In genomic region chr14:64541261-64541970, GRCh38 we compare ENCODE assay signal across 8 cellular contexts. TPM values are rescaled to one million over a fixed set of nuclear protein-coding genes. Genes with fewer than 3 reads are reported as not detected.
DNase-seq lines count a peak whose midpoint lies in the region; ATAC-seq, FAIRE-seq and TF ChIP-seq lines count a peak whose summit lies in the region.

No MANE protein-coding gene starts in this region.

- H3K27me3 Mint-ChIP-seq in memory B cell: no peaks in the 10 kb centered on the region

- H3K27ac Mint-ChIP-seq in memory B cell: peak overlapping the region; percentile 92

- H3K9me3 ChIP-seq in A549 (peaks cover 11% of the 10 kb centered on the region; the same call in 2 of the 3 replicates), IMR-90 (ENCODE audit: control insufficient read depth, insufficient read depth, low read length) (peaks cover 11% of the 10 kb centered on the region), mammary epithelial cell (replicated peaks; ENCODE audit: insufficient read depth, low read length) (peaks cover 16% of the 10 kb centered on the region)

- TF ChIP-seq POLR2A in A549 (IDR thresholded peaks at IDR 0.05; ENCODE audit: low read length) (peak; percentile 7; the same call in 1 of the 2 replicates), IMR-90 (IDR thresholded peaks at IDR 0.05; ENCODE audit: low read depth, low read length) (no peak)

- H3K27ac ChIP-seq in A549 (peak overlapping the region in 1 of 2 experiments; percentile 86; a peak in 3 of 6 replicates), IMR-90 (ENCODE audit: insufficient read depth, low read length) (no peak overlapping the region), mammary epithelial cell (ENCODE audit: insufficient read depth, low read depth, low read length) (no peak overlapping the region)

- intact Hi-C loops in IMR-90 (cut with micrococcal nuclease) (loop anchor here (2.0 to 5.0 kb wide), 3 partner anchors 71 to 103 kb away; no protein-coding TSS in a partner anchor), mammary epithelial cell (cut with micrococcal nuclease) (loop anchor here (5.0 kb wide), 1 partner anchor 361 kb away; no protein-coding TSS in a partner anchor)

- H2BK20ac ChIP-seq in IMR-90 (ENCODE audit: low read depth, low read length): no peak overlapping the region

- peaks cover 15 to 27% of the 10 kb centered on the region in 2 experiments; a peak in 3 of 4 replicates for H3K79me1 ChIP-seq in IMR-90 (ENCODE audit: low read depth in 1 of 2, low read length in 2 of 2)

- H4K20me1 ChIP-seq in IMR-90 (ENCODE audit: insufficient read depth, low read length): no peaks in the 10 kb centered on the region; the same call in none of the 2 replicates
- H4K20me1 ChIP-seq in mammary epithelial cell (ENCODE audit: insufficient read depth, low read length): no peaks in the 10 kb centered on the region

- H2AK5ac ChIP-seq in IMR-90 (ENCODE audit: low read depth, low read length): peak overlapping the region; percentile 94

- no peak overlapping the region for H2BK5ac ChIP-seq in IMR-90 (ENCODE audit: low read depth, low read length, poor library complexity, severe bottlenecking)

- peaks cover 14% of the 10 kb centered on the region for H3K4me1 Mint-ChIP-seq in memory B cell

- no peak for TF ChIP-seq CTCF in A549 (IDR thresholded peaks at IDR 0.05)
- TF ChIP-seq CTCF in IMR-90 (conservative IDR thresholded peaks at IDR 0.05; ENCODE audit: low read depth, low read length): no peak
- TF ChIP-seq CTCF in mammary epithelial cell (conservative IDR thresholded peaks at IDR 0.05 in 1 of 2, IDR thresholded peaks at IDR 0.05 in 1 of 2; ENCODE audit: extremely low read depth in 1 of 2, insufficient read depth in 1 of 2, low read depth in 1 of 2, low read length in 2 of 2): no peak

- H3K23ac ChIP-seq in IMR-90 (ENCODE audit: low read depth, low read length): peak overlapping the region; percentile 94

- CTCF ChIA-PET in A549 (lab: Yijun Ruan, JAX) (interaction anchor here (0.9 to 12.4 kb wide), 10 partner anchors 10 to 453 kb away, joined by 3 to 182 read pairs (median 8); no protein-coding TSS in a partner anchor), IMR-90 (lab: Yijun Ruan, JAX) (interaction anchor here (1.8 kb wide), 1 partner anchor 95 kb away, joined by 13 read pairs; no protein-coding TSS in a partner anchor), mammary epithelial cell (lab: Charles Lee; ENCODE audit: low non-redundant PET) (no interaction called here)

- H2BK15ac ChIP-seq in IMR-90 (ENCODE audit: low read depth, low read length): no peak overlapping the region

- H3K4me2 ChIP-seq in A549 (peak overlapping the region; percentile 83), IMR-90 (ENCODE audit: low read depth, low read length) (peak overlapping the region; percentile 70), mammary epithelial cell (ENCODE audit: insufficient read depth, low read depth, low read length) (no peak overlapping the region)

- peak overlapping the region; percentile 17; the same call in 1 of the 2 replicates for H4K91ac ChIP-seq in IMR-90 (ENCODE audit: insufficient read depth, low read depth, low read length)

- H3K27me3 ChIP-seq in IMR-90 (ENCODE audit: control insufficient read depth, insufficient read depth, low read length): no peaks in the 10 kb centered on the region
- peaks cover 10% of the 10 kb centered on the region for H3K27me3 ChIP-seq in mammary epithelial cell (ENCODE audit: insufficient read depth, low read length)

- dilution Hi-C loops in IMR-90 (cut with HindIII; ENCODE audit: low sequenced_read_pairs, unreplicated experiment) (no loop called here), mammary epithelial cell (cut with HindIII; ENCODE audit: low sequenced_read_pairs) (no loop called here)

- peaks cover 1% of the 10 kb centered on the region for H3K9me3 Mint-ChIP-seq in memory B cell

- H3K4me3 Mint-ChIP-seq in memory B cell: peak overlapping the region; percentile 97

- 0 out of 2 replicates have a peak overlapping the region, but pooled peaks have one; percentile 58 for H2BK120ac ChIP-seq in IMR-90 (ENCODE audit: low read depth, low read length)

- H3K9ac ChIP-seq in IMR-90 (ENCODE audit: low read depth, low read length) (no peak overlapping the region), mammary epithelial cell (ENCODE audit: insufficient read depth, low read length) (no peak overlapping the region)

- in situ Hi-C loops in IMR-90 (cut with MboI; ENCODE audit: low sequenced_read_pairs) (loop anchor here (5.0 to 25.0 kb wide), 2 partner anchors 91 to 371 kb away; partner anchors contain the start of gene CHURC1), mammary epithelial cell (cut with MboI; ENCODE audit: low sequenced_read_pairs in 2 of 2) (loop anchor here (10.0 kb wide), 1 partner anchor 93 kb away; no protein-coding TSS in a partner anchor)

- DNase-seq in A549 (ENCODE audit: low read depth in 1 of 2, low spot score in 1 of 2) (peak in 1 of 2 experiments; percentile 18), IMR-90 (no peak), mammary epithelial cell (no peak), memory B cell (ENCODE audit: low spot score in 2 of 2) (peak in 1 of 2 donors; percentile 19), HuH-7 (ENCODE audit: low spot score) (no peak)

- BruUV-seq in IMR-90 (replicated peaks; lab: Mats Ljungman, UMichigan) (no TSS peak), mammary epithelial cell (replicated peaks; lab: Mats Ljungman, UMichigan) (no TSS peak)

- TF ChIP-seq EP300 in A549 (IDR thresholded peaks at IDR 0.05): no peak

- H3K4ac ChIP-seq in IMR-90 (ENCODE audit: low read depth, low read length): peak overlapping the region; percentile 73; the same call in 1 of the 2 replicates

- H3K14ac ChIP-seq in IMR-90 (replicated peaks; ENCODE audit: low read depth, low read length): peak overlapping the region; percentile 82; the same call in 1 of the 2 replicates

- ATAC-seq in A549 (no peak), IMR-90 (ENCODE audit: low read depth) (no peak), memory B cell (ENCODE audit: low read depth) (no peak), HG03520 (IDR thresholded peaks at IDR 0.05; ENCODE audit: unreplicated experiment) (no peak), GM19328 (IDR thresholded peaks at IDR 0.05; ENCODE audit: unreplicated experiment) (no peak), GM21529 (IDR thresholded peaks at IDR 0.05; ENCODE audit: unreplicated experiment) (no peak)

- peak overlapping the region; percentile 16; the same call in 1 of the 2 replicates for H4K5ac ChIP-seq in IMR-90 (ENCODE audit: low read depth, low read length)

- no peaks in the 10 kb centered on the region for H3K79me2 ChIP-seq in mammary epithelial cell (ENCODE audit: insufficient read depth, low read length)

- H3K18ac ChIP-seq in IMR-90 (ENCODE audit: low read depth, low read length): no peak overlapping the region

- peaks cover 4% of the 10 kb centered on the region for H3K36me3 Mint-ChIP-seq in memory B cell

- H4K8ac ChIP-seq in IMR-90 (ENCODE audit: low read depth in 2 of 2, low read length in 2 of 2): peak overlapping the region; percentile 7 to 59; a peak in 2 of 4 replicates

- POLR2A ChIA-PET in A549 (lab: Yijun Ruan, JAX) (interaction anchor here (1.1 to 2.9 kb wide), 16 partner anchors 9 to 224 kb away, joined by 3 to 68 read pairs (median 16); partner anchors contain the start of genes PPP1R36, ZBTB1 and ZBTB25), IMR-90 (lab: Charles Lee; ENCODE audit: unreplicated experiment) (interaction anchor here (0.9 to 1.2 kb wide), 2 partner anchors 32 to 88 kb away, joined by 3 read pairs; no protein-coding TSS in a partner anchor)

- peaks cover 12% of the 10 kb centered on the region; the same call in 1 of the 2 replicates for H3K9me1 ChIP-seq in IMR-90 (ENCODE audit: insufficient read depth, low read length)

- no peak for FAIRE-seq in A549 (lab: Jason Lieb, UNC)

- TF ChIP-seq RAD21 in A549 (conservative IDR thresholded peaks at IDR 0.05 in 1 of 2, IDR thresholded peaks at IDR 0.05 in 1 of 2) (no peak), IMR-90 (IDR thresholded peaks at IDR 0.05; ENCODE audit: low read length) (no peak)

- H3K4me3 ChIP-seq in A549 (peak overlapping the region; percentile 50), IMR-90 (ENCODE audit: insufficient read depth, low read depth, low read length) (peak overlapping the region; percentile 67), mammary epithelial cell (replicated peaks in 1 of 3; ENCODE audit: insufficient read depth in 1 of 3, low read depth in 2 of 3, low read length in 3 of 3) (no peak overlapping the region)

- H2AFZ ChIP-seq in IMR-90 (replicated peaks; ENCODE audit: low read length, poor library complexity) (peak overlapping the region; percentile 91), mammary epithelial cell (ENCODE audit: low read depth, low read length) (peak overlapping the region; percentile 91)

- H3K36me3 ChIP-seq in IMR-90 (ENCODE audit: control insufficient read depth, insufficient read depth, low read length): no peaks in the 10 kb centered on the region
- H3K36me3 ChIP-seq in mammary epithelial cell (ENCODE audit: insufficient read depth, low read length): no peaks in the 10 kb centered on the region

- H2AK9ac ChIP-seq in IMR-90 (replicated peaks; ENCODE audit: low read depth, low read length, poor library complexity): peak overlapping the region; percentile 60

- H3K56ac ChIP-seq in IMR-90 (ENCODE audit: extremely low read depth, insufficient read depth, low read length): no peak overlapping the region

- WGBS in A549 (ENCODE audit: missing lambda C conversion rate): 97% methylated on average over 67 of the region's 73 CpGs
- 33% methylated on average over 62 of the region's 73 CpGs; no CpG with 5 or more reads in 1 of the 2 experiments for WGBS in IMR-90 (ENCODE audit: extremely low coverage in 2 of 2, insufficient read length in 1 of 2), 2 experiments
- WGBS in mammary epithelial cell (ENCODE audit: low coverage, missing lambda C conversion rate): 32% methylated on average over 20 of the region's 73 CpGs

- peaks cover 30% of the 10 kb centered on the region; the same call in 2 of the 3 replicates for H3K4me1 ChIP-seq in A549
- H3K4me1 ChIP-seq in IMR-90 (ENCODE audit: control insufficient read depth, insufficient read depth, low read length): no peaks in the 10 kb centered on the region; the same call in 1 of the 2 replicates
- H3K4me1 ChIP-seq in mammary epithelial cell (ENCODE audit: insufficient read depth, low read length): peaks cover 4% of the 10 kb centered on the region

RNA-seq across cellular contexts. Expression of gene HSPA2, which starts 0.9 kb away (rescaled TPM):
- polyA plus RNA-seq in A549 (2011; rRNA removed): 50.0 and 59.9 TPM in 2 replicates
- 82.2 and 102 TPM in 2 replicates for polyA plus RNA-seq in A549 (2012; cell fraction: cytosol; rRNA removed)
- 122 and 164 TPM in 2 replicates for polyA plus RNA-seq in A549 (2012; cell fraction: nucleus; rRNA removed)
- polyA plus RNA-seq in A549 (2017; fragmentation: RNase III; extraction: RNeasy Plus Mini Kit Qiagen cat#74134 plus additional on column Dnase treatment): 144 to 171 TPM (median 156 TPM) in 3 replicates
- 65.0 and 77.8 TPM in 2 replicates for polyA minus RNA-seq in A549 (2011; rRNA and poly(A)+ RNA removed)
- total RNA-seq in IMR-90 (2012; rRNA removed): 18.9 and 19.7 TPM in 2 replicates
- 18.4 and 20.0 TPM in 2 replicates for polyA plus RNA-seq in IMR-90 (2012; rRNA removed)
- 7.7 and 22.7 TPM in 2 replicates for polyA plus RNA-seq in IMR-90 (2012; cell fraction: cytosol; rRNA removed)
- polyA plus RNA-seq in IMR-90 (2012; cell fraction: nucleus; rRNA removed; ENCODE audit: low replicate concordance): 11.5 and 11.7 TPM in 2 replicates
- total RNA-seq in mammary epithelial cell: 1 to 10 TPM; 4.3 to 4.7 TPM
- 4.1 TPM for polyA plus RNA-seq in mammary epithelial cell
- polyA minus RNA-seq in mammary epithelial cell: 2.1 TPM

RNA-seq across cellular contexts. Expression of gene PPP1R36, which starts 8.3 kb away (rescaled TPM):
- polyA plus RNA-seq in A549 (2011; rRNA removed) (0.26 and 0.47 TPM in 2 replicates), A549 (2017; fragmentation: RNase III; extraction: RNeasy Plus Mini Kit Qiagen cat#74134 plus additional on column Dnase treatment) (0.08 to 0.48 TPM (median 0.21 TPM) in 3 replicates), IMR-90 (2012; rRNA removed) (0.15 and 0.19 TPM in 2 replicates), mammary epithelial cell (0.12 TPM)
- 0.05 TPM in 1 of 2 replicates, not detected in the other for polyA plus RNA-seq in A549 (2012; cell fraction: cytosol; rRNA removed)
- 0.06 TPM in 1 of 2 replicates, not detected in the other for polyA plus RNA-seq in A549 (2012; cell fraction: nucleus; rRNA removed)
- polyA minus RNA-seq in A549 (2011; rRNA and poly(A)+ RNA removed): 1.2 TPM in 1 of 2 replicates, not detected in the other
- total RNA-seq in IMR-90 (2012; rRNA removed) (0.28 and 0.54 TPM in 2 replicates), mammary epithelial cell (1 to 10 TPM in 1 of 2 donors, not detected in 1; 1.7 TPM)
- polyA plus RNA-seq in IMR-90 (2012; cell fraction: cytosol; rRNA removed): 0.08 TPM in 1 of 2 replicates, not detected in the other
- 0.65 TPM in 1 of 2 replicates, not detected in the other for polyA plus RNA-seq in IMR-90 (2012; cell fraction: nucleus; rRNA removed; ENCODE audit: low replicate concordance)
- polyA minus RNA-seq in mammary epithelial cell: not detected

RNA-seq across cellular contexts. Expression of gene ZBTB1, which starts 36.8 kb away (rescaled TPM):
- polyA plus RNA-seq in A549 (2011; rRNA removed): 37.1 and 49.2 TPM in 2 replicates
- polyA plus RNA-seq in A549 (2012; cell fraction: cytosol; rRNA removed): 7.1 and 7.4 TPM in 2 replicates
- polyA plus RNA-seq in A549 (2012; cell fraction: nucleus; rRNA removed): 7.8 and 11.0 TPM in 2 replicates
- 31.3 to 38.4 TPM (median 33.8 TPM) in 3 replicates for polyA plus RNA-seq in A549 (2017; fragmentation: RNase III; extraction: RNeasy Plus Mini Kit Qiagen cat#74134 plus additional on column Dnase treatment)
- 23.6 and 25.0 TPM in 2 replicates for polyA minus RNA-seq in A549 (2011; rRNA and poly(A)+ RNA removed)
- total RNA-seq in IMR-90 (2012; rRNA removed): 37.3 and 63.0 TPM in 2 replicates
- polyA plus RNA-seq in IMR-90 (2012; rRNA removed): 13.6 and 19.0 TPM in 2 replicates
- polyA plus RNA-seq in IMR-90 (2012; cell fraction: cytosol; rRNA removed): 2.8 and 3.1 TPM in 2 replicates
- 4.5 and 27.9 TPM in 2 replicates for polyA plus RNA-seq in IMR-90 (2012; cell fraction: nucleus; rRNA removed; ENCODE audit: low replicate concordance)
- total RNA-seq in mammary epithelial cell: 10 to 100 TPM; 28.8 to 52.2 TPM
- polyA plus RNA-seq in mammary epithelial cell: 15.7 TPM
- 27.9 TPM for polyA minus RNA-seq in mammary epithelial cell

RNA-seq across cellular contexts. Expression of gene ZBTB25, which starts 37.8 kb away (rescaled TPM):
- polyA plus RNA-seq in A549 (2011; rRNA removed) (15.0 and 16.1 TPM in 2 replicates), A549 (2017; fragmentation: RNase III; extraction: RNeasy Plus Mini Kit Qiagen cat#74134 plus additional on column Dnase treatment) (4.6 to 5.4 TPM (median 5.3 TPM) in 3 replicates), IMR-90 (2012; rRNA removed) (4.2 and 4.4 TPM in 2 replicates), mammary epithelial cell (5.6 TPM)
- polyA plus RNA-seq in A549 (2012; cell fraction: cytosol; rRNA removed): 5.1 and 5.5 TPM in 2 replicates
- 4.8 and 5.5 TPM in 2 replicates for polyA plus RNA-seq in A549 (2012; cell fraction: nucleus; rRNA removed)
- polyA minus RNA-seq in A549 (2011; rRNA and poly(A)+ RNA removed): 21.9 and 29.5 TPM in 2 replicates
- total RNA-seq in IMR-90 (2012; rRNA removed) (4.2 and 6.6 TPM in 2 replicates), mammary epithelial cell (10 to 100 TPM in 1 of 2 donors, 1 to 10 TPM in 1; 9.7 to 10.8 TPM)
- polyA plus RNA-seq in IMR-90 (2012; cell fraction: cytosol; rRNA removed): 0.94 and 1.2 TPM in 2 replicates
- polyA plus RNA-seq in IMR-90 (2012; cell fraction: nucleus; rRNA removed; ENCODE audit: low replicate concordance): 5.3 and 16.5 TPM in 2 replicates
- 10.5 TPM for polyA minus RNA-seq in mammary epithelial cell

Comparison
In these comparisons a context has a peak if more than half of its experiments do, and no peak if none do; other contexts are left out.
1. H3K4me3 ChIP-seq: peak in A549 (single experiment) and IMR-90 (single experiment); none in mammary epithelial cell (0 of 3).